Comparison of ENCODE assay signal across 27 cellular contexts in genomic region chr9:131867611-131868192, GRCh38.
"Had no signal": no experiment of that assay in that cellular context is flagged by ENCODE, and none has a peak within 500 bp of the region (broad histone marks: within the 10 kb centered on the region; RNA-seq: fewer than 3 reads in every experiment).

No MANE protein-coding gene starts in this region.

- H3K27me3 ChIP-seq: cardiac muscle cell, SJCRH30 had no signal

- ATAC-seq: activated CD8-positive, alpha-beta T cell treated with anti-CD3 and anti-CD28 coated beads for 36 hours; activated naive CD8-positive, alpha-beta T cell treated with anti-CD3 and anti-CD28 coated beads, Interleukin-2, amount 50 U/mL, for 24 hours; Panc1 had no signal

- H3K4me1 Mint-ChIP-seq: activated CD4-positive, alpha-beta T cell treated with anti-CD3 and anti-CD28 coated beads, Interleukin-2, amount 10 ng/mL, durations not matched to agents 24 days and 14 days; activated naive CD8-positive, alpha-beta T cell treated with anti-CD3 and anti-CD28 coated beads, Interleukin-2, amount 50 U/mL, for 24 hours; central memory CD8-positive, alpha-beta T cell had no signal

- H3K9me3 Mint-ChIP-seq: activated CD4-positive, alpha-beta T cell treated with anti-CD3 and anti-CD28 coated beads, Interleukin-2, amount 10 ng/mL, durations not matched to agents 24 days and 14 days; activated CD8-positive, alpha-beta T cell treated with anti-CD3 and anti-CD28 coated beads for 36 hours; activated naive CD4-positive, alpha-beta T cell treated with anti-CD3 and anti-CD28 coated beads for 36 hours; activated naive CD8-positive, alpha-beta T cell treated with anti-CD3 and anti-CD28 coated beads, Interleukin-2, amount 50 U/mL, for 24 hours; activated T-helper 1 cell treated with anti-CD3 and anti-CD28 coated beads, Interleukin-12 subunit alpha, Interleukin-12 subunit beta, Interleukin-2, Interleukin-4 antibody, amounts not matched to agents 30 ng/mL and 10 ng/mL and 1 ng/mL, durations not matched to agents 14 hours and 24 hours and 36 hours; central memory CD8-positive, alpha-beta T cell had no signal

- H3K9me3 ChIP-seq: SJCRH30 had no signal

- H3K4me3 Mint-ChIP-seq: activated CD4-positive, alpha-beta T cell treated with anti-CD3 and anti-CD28 coated beads, Interleukin-2, amount 10 ng/mL, durations not matched to agents 24 days and 14 days; activated CD8-positive, alpha-beta T cell treated with anti-CD3 and anti-CD28 coated beads for 36 hours; activated naive CD4-positive, alpha-beta T cell treated with anti-CD3 and anti-CD28 coated beads for 36 hours; activated naive CD8-positive, alpha-beta T cell; activated naive CD8-positive, alpha-beta T cell treated with anti-CD3 and anti-CD28 coated beads, Interleukin-2, amount 50 U/mL, for 24 hours; activated T-helper 1 cell treated with anti-CD3 and anti-CD28 coated beads, Interleukin-12 subunit alpha, Interleukin-12 subunit beta, Interleukin-2, Interleukin-4 antibody, amounts not matched to agents 30 ng/mL and 10 ng/mL and 1 ng/mL, durations not matched to agents 14 hours and 24 hours and 36 hours; central memory CD8-positive, alpha-beta T cell had no signal

- H3K27ac Mint-ChIP-seq: activated CD4-positive, alpha-beta T cell treated with anti-CD3 and anti-CD28 coated beads, Interleukin-2, amount 10 ng/mL, durations not matched to agents 24 days and 14 days; activated CD8-positive, alpha-beta T cell treated with anti-CD3 and anti-CD28 coated beads for 36 hours; activated naive CD4-positive, alpha-beta T cell treated with anti-CD3 and anti-CD28 coated beads for 36 hours; activated naive CD8-positive, alpha-beta T cell; activated naive CD8-positive, alpha-beta T cell treated with anti-CD3 and anti-CD28 coated beads, Interleukin-2, amount 50 U/mL, for 24 hours; activated T-helper 1 cell treated with anti-CD3 and anti-CD28 coated beads, Interleukin-12 subunit alpha, Interleukin-12 subunit beta, Interleukin-2, Interleukin-4 antibody, amounts not matched to agents 30 ng/mL and 10 ng/mL and 1 ng/mL, durations not matched to agents 14 hours and 24 hours and 36 hours had no signal

- DNase-seq: activated CD4-positive, alpha-beta T cell treated with anti-CD3 and anti-CD28 coated beads, Interleukin-2, amount 10 ng/mL, durations not matched to agents 24 days and 14 days; activated CD4-positive, alpha-beta T cell treated with anti-CD3 and anti-CD28 coated beads, Interleukin-2, amount 50 U/mL, for 4 hours; activated CD4-positive, CD25-positive, alpha-beta regulatory T cell; activated CD8-positive, alpha-beta T cell treated with anti-CD3 and anti-CD28 coated beads for 36 hours; activated gamma-delta T cell treated with Interleukin-2 at 50 U/mL for 16 hours; activated naive CD4-positive, alpha-beta T cell treated with anti-CD3 and anti-CD28 coated beads for 36 hours; activated naive CD8-positive, alpha-beta T cell treated with anti-CD3 and anti-CD28 coated beads, Interleukin-2, amount 50 U/mL, for 24 hours; activated T-cell treated with anti-CD3 and anti-CD28 coated beads, Interleukin-2, amount 50 U/mL, for 1 hour; Karpas-422; KBM-7; NCI-H1105 treated with DMSO at 0.1 percent for 48 hours; NCI-H1436; NCI-H1694; NCI-H1930; NCI-H2081 treated with DMSO at 0.1 percent for 48 hours; NCI-H345; NCI-H524 treated with DMSO at 0.1 percent for 48 hours; SHP77; SJCRH30; T1000; WERI-Rb-1 had no signal

- H3K27ac ChIP-seq: cardiac muscle cell, SJCRH30, SK-N-MC, WERI-Rb-1 had no signal

- H3K4me3 ChIP-seq: cardiac muscle cell, SJCRH30, SK-N-MC had no signal

- H3K4me1 ChIP-seq: SJCRH30 had no signal

- H3K27me3 Mint-ChIP-seq: activated CD4-positive, alpha-beta T cell treated with anti-CD3 and anti-CD28 coated beads, Interleukin-2, amount 10 ng/mL, durations not matched to agents 24 days and 14 days; activated CD8-positive, alpha-beta T cell treated with anti-CD3 and anti-CD28 coated beads for 36 hours; activated naive CD8-positive, alpha-beta T cell; activated naive CD8-positive, alpha-beta T cell treated with anti-CD3 and anti-CD28 coated beads, Interleukin-2, amount 50 U/mL, for 24 hours; central memory CD8-positive, alpha-beta T cell had no signal

- H3K36me3 ChIP-seq: cardiac muscle cell, SJCRH30 had no signal
